8 cellular contexts compared by ENCODE assay signal in the genomic region with DNA sequence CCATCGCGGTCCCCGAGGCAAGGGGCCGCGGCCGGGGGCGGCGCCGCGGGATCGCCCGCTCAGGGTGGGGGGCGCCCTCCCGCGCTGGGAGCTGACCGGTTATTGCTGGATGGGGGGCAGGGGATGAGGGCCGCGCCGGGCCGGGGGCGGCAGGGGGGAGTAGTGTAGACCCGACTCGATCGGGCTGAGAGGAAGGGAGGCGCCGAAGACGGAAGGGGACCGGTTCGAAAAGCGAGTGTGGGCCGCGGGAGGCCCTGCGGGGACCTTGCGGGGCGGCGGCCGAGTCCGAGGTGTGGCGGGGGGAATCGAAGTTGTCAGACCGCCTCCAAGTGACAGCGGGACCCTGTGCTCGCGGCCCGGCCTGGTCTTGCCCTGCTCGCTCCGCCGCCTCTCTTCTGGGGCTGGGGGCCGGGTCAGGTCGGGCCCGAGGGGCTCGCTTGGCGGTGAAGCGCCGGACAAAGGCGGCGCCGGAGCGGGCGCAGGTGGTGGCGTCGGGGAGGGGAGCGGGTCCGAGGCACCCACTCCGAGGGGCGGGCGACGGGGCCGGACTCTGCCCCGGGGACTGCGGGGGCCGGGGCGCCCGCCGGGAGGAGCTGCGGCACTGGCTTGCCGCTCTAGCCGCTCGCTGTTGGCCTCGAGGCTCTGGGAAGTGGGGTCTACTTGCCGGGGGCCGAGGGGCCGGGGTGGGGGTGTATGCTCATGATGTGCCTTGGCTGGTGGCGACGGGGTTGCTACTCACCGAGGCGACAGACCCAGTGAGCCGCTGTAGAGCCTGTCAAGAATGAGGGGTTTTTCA. TPM values are rescaled to one million over a fixed set of nuclear protein-coding genes. Genes with fewer than 3 reads are reported as not detected.
DNase-seq lines count a peak whose midpoint lies in the region; ATAC-seq and TF ChIP-seq lines count a peak whose summit lies in the region.

No MANE protein-coding gene starts in this region.

- peaks cover 44 to 67% (median 58%) of the 10 kb centered on the region in 4 donors for H3K4me1 Mint-ChIP-seq in naive thymus-derived CD8-positive, alpha-beta T cell

- H3K9me3 Mint-ChIP-seq in naive thymus-derived CD8-positive, alpha-beta T cell, result no peaks in the 10 kb centered on the region

- peak overlapping the region; percentile 85 to 97 (median 92) for H3K4me3 Mint-ChIP-seq in naive thymus-derived CD8-positive, alpha-beta T cell

- ATAC-seq in heart left ventricle (no peak), Right ventricle myocardium inferior (no peak), SK-N-SH treated with all-trans-retinoic acid at 6 μM for 48 hours (0 out of 3 replicates have a peak, but pooled peaks have one; percentile 5), HG03095 (IDR thresholded peaks at IDR 0.05; ENCODE audit: unreplicated experiment) (no peak)
- peak; percentile 6 to 11 for ATAC-seq in naive thymus-derived CD8-positive, alpha-beta T cell

- H3K36me3 Mint-ChIP-seq in naive thymus-derived CD8-positive, alpha-beta T cell, result peaks cover 0 to 2% (median 1%) of the 10 kb centered on the region in 3 donors

- intact Hi-C loops in heart left ventricle (cut with DNase I) (loop anchor here in 5 of 10 donors (1.0 to 10.0 kb wide), 5 partner anchors 28 to 70 kb away; a partner anchor contains a TSS), Right ventricle myocardium inferior (cut with DNase I) (loop anchor here (2.0 kb wide), 1 partner anchor 65 kb away; no protein-coding TSS in a partner anchor)

- H3K27me3 Mint-ChIP-seq in naive thymus-derived CD8-positive, alpha-beta T cell, result peaks cover 4 to 31% (median 14%) of the 10 kb centered on the region in 5 donors

- no peaks in the 10 kb centered on the region for H3K9me3 ChIP-seq in heart left ventricle

- peaks cover 0 to 17% (median 4%) of the 10 kb centered on the region in 9 donors for H3K27me3 ChIP-seq in heart left ventricle

- H3K36me3 ChIP-seq in heart left ventricle, result no peaks in the 10 kb centered on the region

- POLR2A ChIA-PET in naive thymus-derived CD8-positive, alpha-beta T cell (lab: Charles Lee), result interaction anchor here (0.5 to 6.9 kb wide), 14 partner anchors 11 to 127 kb away, joined by 3 to 92 read pairs (median 5); a partner anchor contains a TSS

- H3K4me1 ChIP-seq in heart left ventricle, result peaks cover 0 to 80% (median 49%) of the 10 kb centered on the region in 12 donors

- TF ChIP-seq POLR2A in heart left ventricle (IDR thresholded peaks at IDR 0.05), result no peak

- H3K27ac Mint-ChIP-seq in naive thymus-derived CD8-positive, alpha-beta T cell, result peak overlapping the region; percentile 53 to 95 (median 90)

- peak in 6 of 12 donors; percentile 20 to 51 (median 34) for TF ChIP-seq CTCF in heart left ventricle (IDR thresholded peaks at IDR 0.05)

- H3K4me3 ChIP-seq in heart left ventricle, result peak overlapping the region; percentile 42 to 100 (median 93)

- peak overlapping the region in 9 of 12 donors; percentile 3 to 82 (median 68) for H3K27ac ChIP-seq in heart left ventricle

- DNase-seq in heart left ventricle (peak in 2 of 5 donors; percentile 41 to 70), Right ventricle myocardium inferior (ENCODE audit: missing footprints) (no peak), ecto neural progenitor cell (ENCODE audit: low spot score) (peak; percentile 73), SHP77 (lab: John Stamatoyannopoulos, UW) (no peak), NCI-H1048 (lab: John Stamatoyannopoulos, UW) (no peak)
- DNase-seq in naive thymus-derived CD8-positive, alpha-beta T cell, result peak in 3 of 10 donors; percentile 22 to 30 (median 22)

- 0 to 3% (median 1%) methylated on average over 26 to 88 of the region's 88 CpGs for WGBS in heart left ventricle, 4 donors

TF ChIP-seq in SK-N-SH treated with all-trans-retinoic acid at 6 μM for 48 hours, 23 proteins besides CTCF, POLR2A, EP300 and RAD21:
- TF ChIP-seq CSDC2 (CRISPR knock-in tag; IDR thresholded peaks at IDR 0.05), result no peak
TF ChIP-seq in SK-N-SH treated with all-trans-retinoic acid at 6 μM for 48 hours: peak in this region for 0.

RNA-seq across cellular contexts. Expression of a gene that starts 1.2 kb away (rescaled TPM):
- 10 to 100 TPM; 12.8 to 28.4 (median 16.1) TPM for total RNA-seq in heart left ventricle
- polyA plus RNA-seq in heart left ventricle, result 10 to 100 TPM in 1 of 2 donors, 1 to 10 TPM in 1; 7.8 to 17.3 TPM
- 17.7 TPM for total RNA-seq in Right ventricle myocardium inferior
- total RNA-seq in naive thymus-derived CD8-positive, alpha-beta T cell, result 10 to 100 TPM; 37.1 to 37.6 TPM
- polyA plus RNA-seq in naive thymus-derived CD8-positive, alpha-beta T cell, result 1 to 10 TPM; 1.5 to 3.3 (median 1.7) TPM

RNA-seq across cellular contexts. Expression of a gene that starts 28.9 kb away (rescaled TPM):
- total RNA-seq in heart left ventricle, result 10 to 100 TPM in 3 of 9 donors, 1 to 10 TPM in 6; 6.4 to 10.8 (median 8.6) TPM
- 1 to 10 TPM; 6.0 to 6.2 TPM for polyA plus RNA-seq in heart left ventricle
- total RNA-seq in Right ventricle myocardium inferior, result 7.6 TPM
- 1 to 10 TPM; 8.2 to 9.8 TPM for total RNA-seq in naive thymus-derived CD8-positive, alpha-beta T cell
- polyA plus RNA-seq in naive thymus-derived CD8-positive, alpha-beta T cell, result 1 to 10 TPM in 1 of 3 donors, under 1 TPM in 2; 0.74 to 1.2 (median 0.77) TPM

RNA-seq across cellular contexts. Expression of a gene that starts 36.3 kb away (rescaled TPM):
- total RNA-seq in heart left ventricle (100 to 1,000 TPM in 4 of 9 donors, 10 to 100 TPM in 5; 72.1 to 130 (median 99.8) TPM), Right ventricle myocardium inferior (88.6 TPM)
- polyA plus RNA-seq in heart left ventricle, result 10 to 100 TPM; 52.9 to 56.2 TPM
- 100 to 1,000 TPM; 120 TPM for total RNA-seq in naive thymus-derived CD8-positive, alpha-beta T cell
- 10 to 100 TPM; 48.2 to 77.7 (median 49.5) TPM for polyA plus RNA-seq in naive thymus-derived CD8-positive, alpha-beta T cell

RNA-seq across cellular contexts. Expression of a gene that starts 59.4 kb away (rescaled TPM):
- total RNA-seq in heart left ventricle (10 to 100 TPM in 4 of 9 donors, 1 to 10 TPM in 5; 8.9 to 20.1 (median 9.9) TPM), Right ventricle myocardium inferior (8.5 TPM)
- polyA plus RNA-seq in heart left ventricle, result 10 to 100 TPM in 1 of 2 donors, 1 to 10 TPM in 1; 8.0 to 16.7 TPM
- 1 to 10 TPM; 8.4 to 8.8 TPM for total RNA-seq in naive thymus-derived CD8-positive, alpha-beta T cell
- 1 to 10 TPM; 2.1 to 2.8 (median 2.4) TPM for polyA plus RNA-seq in naive thymus-derived CD8-positive, alpha-beta T cell

Comparison
In these comparisons a context has a peak if more than half of its experiments do, and no peak if none do; other contexts are left out.
1. ATAC-seq: peak in SK-N-SH treated with all-trans-retinoic acid at 6 μM for 48 hours (single experiment) and naive thymus-derived CD8-positive, alpha-beta T cell (2 of 2); none in heart left ventricle (0 of 4), Right ventricle myocardium inferior (single experiment) and HG03095 (single experiment).